25 cellular contexts compared by ENCODE assay signal in the genomic region with DNA sequence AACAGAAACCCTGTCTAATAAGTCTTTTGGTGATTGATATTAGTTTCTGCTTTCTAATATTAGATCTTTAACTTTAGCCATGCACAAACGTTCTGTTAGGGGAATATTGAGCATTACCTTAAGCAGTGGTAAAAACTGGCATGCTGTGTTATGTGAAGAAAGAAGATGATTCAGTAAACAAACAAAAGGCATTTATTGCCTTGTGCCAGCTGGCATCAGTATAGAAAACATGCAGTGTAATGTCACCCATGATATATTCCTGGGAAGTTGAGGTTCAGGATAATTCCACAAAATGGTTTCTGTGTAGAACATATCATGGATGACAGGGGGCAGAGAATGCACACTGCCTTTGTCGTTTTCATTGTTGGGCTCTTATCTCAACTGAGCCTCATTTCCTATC. TPM values are rescaled to one million over a fixed set of nuclear protein-coding genes. Genes with fewer than 3 reads are reported as not detected.
"Had no signal": no experiment of that assay in that cellular context is flagged by ENCODE, and none has a peak within 500 bp of the region (broad histone marks: within the 10 kb centered on the region; RNA-seq: fewer than 3 reads in every experiment).

No MANE protein-coding gene starts in this region.

- DNase-seq: activated CD4-positive, alpha-beta T cell treated with anti-CD3 and anti-CD28 coated beads for 36 hours; activated CD8-positive, alpha-beta memory T cell treated with anti-CD3 and anti-CD28 coated beads, Interleukin-2, amount 50 U/mL, for 4 hours; activated CD8-positive, alpha-beta T cell treated with anti-CD3 and anti-CD28 coated beads, Interleukin-2, amount 10 ng/mL, durations not matched to agents 7 days and 5 days; activated gamma-delta T cell; activated T-cell treated with anti-CD3 and anti-CD28 coated beads, Interleukin-2, amount 50 U/mL, for 72 hours; body of pancreas; central memory CD4-positive, alpha-beta T cell; effector memory CD8-positive, alpha-beta T cell; hippocampal formation; kidney; left ventricle myocardium inferior; mesenchymal stem cell; natural killer cell; posterior cingulate gyrus; small intestine; stimulated activated CD4-positive, alpha-beta T cell treated with anti-CD3 and anti-CD28 coated beads, Interleukin-4, amount 100 ng/mL, for 4 hours; stimulated activated CD8-positive, alpha-beta memory T cell treated with anti-CD3 and anti-CD28 coated beads, Interleukin-4, amount 100 ng/mL, for 48 hours; stimulated activated naive CD4-positive, alpha-beta T cell treated with Interleukin-2 at 50 U/mL for 16 hours; substantia nigra; T-helper 1 cell; T1000; transverse colon; WERI-Rb-1 had no signal

- H3K4me3 ChIP-seq: body of pancreas, left ventricle myocardium inferior, transverse colon, vagina had no signal

- H3K9me3 ChIP-seq: body of pancreas, left ventricle myocardium inferior, transverse colon, vagina had no signal

- H3K36me3 ChIP-seq: left ventricle myocardium inferior, transverse colon, vagina, WERI-Rb-1 had no signal

- H3K4me3 Mint-ChIP-seq: activated CD4-positive, alpha-beta T cell treated with anti-CD3 and anti-CD28 coated beads for 36 hours; activated CD8-positive, alpha-beta T cell treated with anti-CD3 and anti-CD28 coated beads, Interleukin-2, amount 10 ng/mL, durations not matched to agents 7 days and 5 days; activated T-cell treated with anti-CD3 and anti-CD28 coated beads, Interleukin-2, amount 50 U/mL, for 72 hours; effector memory CD8-positive, alpha-beta T cell; natural killer cell had no signal

- H3K9me3 Mint-ChIP-seq: activated naive CD4-positive, alpha-beta T cell treated with anti-CD3 and anti-CD28 coated beads, Interleukin-2, amount 50 U/mL, for 72 hours; activated T-cell treated with anti-CD3 and anti-CD28 coated beads, Interleukin-2, amount 50 U/mL, for 72 hours; effector memory CD8-positive, alpha-beta T cell; natural killer cell had no signal

- H3K36me3 Mint-ChIP-seq: activated naive CD4-positive, alpha-beta T cell treated with anti-CD3 and anti-CD28 coated beads, Interleukin-2, amount 50 U/mL, for 72 hours; natural killer cell had no signal

- H3K27ac ChIP-seq: body of pancreas, left ventricle myocardium inferior, transverse colon, vagina, WERI-Rb-1 had no signal

- H3K27ac Mint-ChIP-seq: activated CD4-positive, alpha-beta T cell treated with anti-CD3 and anti-CD28 coated beads for 36 hours; activated CD8-positive, alpha-beta T cell treated with anti-CD3 and anti-CD28 coated beads, Interleukin-2, amount 10 ng/mL, durations not matched to agents 7 days and 5 days; activated naive CD4-positive, alpha-beta T cell treated with anti-CD3 and anti-CD28 coated beads, Interleukin-2, amount 50 U/mL, for 72 hours; activated T-cell treated with anti-CD3 and anti-CD28 coated beads, Interleukin-2, amount 50 U/mL, for 72 hours; effector memory CD8-positive, alpha-beta T cell; natural killer cell had no signal

- H3K27me3 ChIP-seq: body of pancreas, transverse colon, vagina had no signal

- ATAC-seq: activated CD4-positive, alpha-beta T cell treated with anti-CD3 and anti-CD28 coated beads for 36 hours; activated CD8-positive, alpha-beta T cell treated with anti-CD3 and anti-CD28 coated beads, Interleukin-2, amount 10 ng/mL, durations not matched to agents 7 days and 5 days; activated naive CD4-positive, alpha-beta T cell treated with anti-CD3 and anti-CD28 coated beads, Interleukin-2, amount 50 U/mL, for 72 hours; activated T-cell treated with anti-CD3 and anti-CD28 coated beads, Interleukin-2, amount 50 U/mL, for 72 hours; body of pancreas; effector memory CD8-positive, alpha-beta T cell; natural killer cell had no signal

- H3K27me3 Mint-ChIP-seq: activated CD4-positive, alpha-beta T cell treated with anti-CD3 and anti-CD28 coated beads for 36 hours; effector memory CD8-positive, alpha-beta T cell had no signal

RNA-seq across cellular contexts. Expression of gene LRRTM2, which starts 24.3 kb away (rescaled TPM):
- total RNA-seq: left ventricle myocardium inferior had no signal
